In the genomic region with DNA sequence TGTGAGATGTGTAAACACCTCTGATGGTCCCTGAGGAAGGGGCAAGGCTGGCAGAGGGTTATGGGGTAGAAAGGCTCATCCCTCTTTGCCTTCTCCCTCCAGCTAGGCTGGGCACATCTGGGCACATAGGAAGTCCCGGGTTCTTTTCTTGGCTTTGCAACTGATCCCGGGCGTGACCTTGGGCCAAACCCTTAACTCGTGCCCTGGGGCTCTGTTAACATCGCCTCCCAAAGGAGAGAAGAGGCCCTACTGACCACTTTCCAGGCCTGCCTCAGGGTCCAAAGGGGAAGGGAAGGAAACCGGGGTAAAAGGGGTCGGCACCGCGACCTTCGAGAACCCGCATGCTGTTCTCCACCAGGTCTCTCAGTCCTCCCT, we compare ENCODE assay signal across 8 cellular contexts. TPM values are rescaled to one million over a fixed set of nuclear protein-coding genes. Genes with fewer than 3 reads are reported as not detected.
DNase-seq lines count a peak whose midpoint lies in the region; ATAC-seq and TF ChIP-seq lines count a peak whose summit lies in the region.

No MANE protein-coding gene starts in this region.

- peaks cover 27 to 32% of the 10 kb centered on the region in 2 donors for H3K4me1 Mint-ChIP-seq in natural killer cell treated with Interleukin-12 subunit alpha and Interleukin-12 subunit beta and Interleukin-15 and Interleukin-18, amount 100 ng/mL, for 72 hours (ENCODE audit: low read depth in 2 of 2)

- H3K9me3 Mint-ChIP-seq in natural killer cell treated with Interleukin-12 subunit alpha and Interleukin-12 subunit beta and Interleukin-15 and Interleukin-18, amount 100 ng/mL, for 72 hours, result no peaks in the 10 kb centered on the region

- H3K27ac Mint-ChIP-seq in natural killer cell treated with Interleukin-12 subunit alpha and Interleukin-12 subunit beta and Interleukin-15 and Interleukin-18, amount 100 ng/mL, for 72 hours, result no peak overlapping the region

- no peaks in the 10 kb centered on the region for H3K27me3 Mint-ChIP-seq in natural killer cell treated with Interleukin-12 subunit alpha and Interleukin-12 subunit beta and Interleukin-15 and Interleukin-18, amount 100 ng/mL, for 72 hours

- H3K36me3 ChIP-seq in ectodermal cell (ENCODE audit: control insufficient read depth, insufficient read depth, low read length), result no peaks in the 10 kb centered on the region

- peak overlapping the region; percentile 48 for H3K4me3 Mint-ChIP-seq in natural killer cell treated with Interleukin-12 subunit alpha and Interleukin-12 subunit beta and Interleukin-15 and Interleukin-18, amount 100 ng/mL, for 72 hours

- peaks cover 12% of the 10 kb centered on the region for H3K27me3 ChIP-seq in ectodermal cell (ENCODE audit: control insufficient read depth, insufficient read depth, low read length, poor library complexity, severe bottlenecking)

- DNase-seq in AG08395 (ENCODE audit: low spot score) (peak; percentile 17), LNCaP clone FGC (ENCODE audit: low read depth) (no peak), SW 1271 (lab: John Stamatoyannopoulos, UW) (no peak), SIG-M5 treated with dmso at 0.1 percent for 504 hours (lab: John Stamatoyannopoulos, UW; ENCODE audit: unreplicated experiment) (no peak), NCI-H82 (lab: John Stamatoyannopoulos, UW) (no peak)
- DNase-seq in natural killer cell treated with Interleukin-12 subunit alpha and Interleukin-12 subunit beta and Interleukin-15 and Interleukin-18, amount 100 ng/mL, for 72 hours (ENCODE audit: low spot score), result no peak

- 28% methylated on average over 11 of the region's 11 CpGs for WGBS in ectodermal cell, 2 experiments

- H3K4me3 ChIP-seq in LNCaP clone FGC (ENCODE audit: low read depth, low read length), result peak overlapping the region; percentile 63
- peak overlapping the region; percentile 58 for H3K4me3 ChIP-seq in ectodermal cell (ENCODE audit: insufficient read depth, low read depth, low read length)

- no peak for ATAC-seq in natural killer cell treated with Interleukin-12 subunit alpha and Interleukin-12 subunit beta and Interleukin-15 and Interleukin-18, amount 100 ng/mL, for 72 hours
- ATAC-seq in HG03159 (IDR thresholded peaks at IDR 0.05; ENCODE audit: unreplicated experiment), result no peak

- peaks cover 4% of the 10 kb centered on the region for H3K4me1 ChIP-seq in ectodermal cell (ENCODE audit: control insufficient read depth, insufficient read depth, low read length)

- H3K9me3 ChIP-seq in ectodermal cell (ENCODE audit: control insufficient read depth, low read length), result no peaks in the 10 kb centered on the region

- no peak overlapping the region for H3K27ac ChIP-seq in ectodermal cell (ENCODE audit: insufficient read depth, low read depth, low read length, poor library complexity, severe bottlenecking)

- no peak for TF ChIP-seq CTCF in LNCaP clone FGC (IDR thresholded peaks at IDR 0.05; ENCODE audit: control insufficient read depth, extremely low read depth, insufficient read depth)

- no peaks in the 10 kb centered on the region for H3K36me3 Mint-ChIP-seq in natural killer cell treated with Interleukin-12 subunit alpha and Interleukin-12 subunit beta and Interleukin-15 and Interleukin-18, amount 100 ng/mL, for 72 hours

RNA-seq across cellular contexts. Expression of a gene that starts 0.5 kb away (rescaled TPM):
- polyA plus RNA-seq in ectodermal cell (2013, experiment 1 of 4), result 11.1 TPM
- polyA plus RNA-seq in ectodermal cell (2013, experiment 2 of 4), result 11.5 TPM
- 11.2 TPM for polyA plus RNA-seq in ectodermal cell (2013, experiment 3 of 4)
- polyA plus RNA-seq in ectodermal cell (2013, experiment 4 of 4), result 13.3 TPM
- total RNA-seq in natural killer cell treated with Interleukin-12 subunit alpha and Interleukin-12 subunit beta and Interleukin-15 and Interleukin-18, amount 100 ng/mL, for 72 hours, result 1 to 10 TPM; 5.1 to 6.2 TPM

RNA-seq across cellular contexts. Expression of a gene that starts 2.3 kb away (rescaled TPM):
- 13.2 TPM for polyA plus RNA-seq in ectodermal cell (2013, experiment 1 of 4)
- 12.4 TPM for polyA plus RNA-seq in ectodermal cell (2013, experiment 2 of 4)
- 10.1 TPM for polyA plus RNA-seq in ectodermal cell (2013, experiment 3 of 4)
- 10.3 TPM for polyA plus RNA-seq in ectodermal cell (2013, experiment 4 of 4)
- total RNA-seq in natural killer cell treated with Interleukin-12 subunit alpha and Interleukin-12 subunit beta and Interleukin-15 and Interleukin-18, amount 100 ng/mL, for 72 hours, result 10 to 100 TPM; 31.5 to 48.4 TPM

RNA-seq across cellular contexts. Expression of a gene that starts 44.6 kb away (rescaled TPM):
- polyA plus RNA-seq in ectodermal cell (2013, experiment 1 of 4), result 1.7 TPM
- polyA plus RNA-seq in ectodermal cell (2013, experiment 2 of 4), result 1.7 TPM
- polyA plus RNA-seq in ectodermal cell (2013, experiment 3 of 4), result 1.8 TPM
- polyA plus RNA-seq in ectodermal cell (2013, experiment 4 of 4), result 1.7 TPM
- 100 to 1,000 TPM; 146 to 151 TPM for total RNA-seq in natural killer cell treated with Interleukin-12 subunit alpha and Interleukin-12 subunit beta and Interleukin-15 and Interleukin-18, amount 100 ng/mL, for 72 hours

RNA-seq across cellular contexts. Expression of a gene that starts 50.0 kb away (rescaled TPM):
- 78.1 TPM for polyA plus RNA-seq in ectodermal cell (2013, experiment 1 of 4)
- polyA plus RNA-seq in ectodermal cell (2013, experiment 2 of 4), result 88.5 TPM
- 57.0 TPM for polyA plus RNA-seq in ectodermal cell (2013, experiment 3 of 4)
- 69.1 TPM for polyA plus RNA-seq in ectodermal cell (2013, experiment 4 of 4)
- 100 to 1,000 TPM in 1 of 2 donors, 10 to 100 TPM in 1; 84.8 to 106 TPM for total RNA-seq in natural killer cell treated with Interleukin-12 subunit alpha and Interleukin-12 subunit beta and Interleukin-15 and Interleukin-18, amount 100 ng/mL, for 72 hours
